In the genomic region with DNA sequence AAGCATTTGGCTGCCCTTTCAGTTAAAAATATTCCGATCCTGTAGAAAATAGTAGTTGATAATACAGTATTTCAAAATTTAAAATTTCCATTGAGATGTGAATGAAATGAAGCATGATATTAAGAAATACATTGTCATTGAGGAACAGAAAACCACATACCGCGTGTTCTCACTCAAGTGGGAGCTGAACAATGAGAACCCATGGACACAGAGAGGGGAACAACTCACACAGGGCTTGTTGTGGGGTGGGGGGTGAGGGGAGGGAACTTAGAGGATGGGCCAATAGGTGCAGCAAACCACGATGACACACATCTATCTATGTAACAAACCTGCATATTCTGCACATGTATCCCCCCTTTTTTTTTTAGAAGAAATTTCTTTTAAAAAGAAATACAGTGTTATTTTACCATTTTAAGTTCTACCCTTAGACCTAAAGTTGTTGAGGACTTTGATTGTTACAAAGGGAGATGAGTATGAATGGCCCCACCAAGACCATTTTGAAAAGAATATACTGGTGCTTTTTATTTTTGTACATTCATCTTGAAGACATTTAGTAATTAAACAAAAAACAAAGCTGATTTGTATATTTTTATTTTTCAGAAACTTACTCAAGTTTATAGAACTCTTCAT, we compare ENCODE assay signal across 1 cellular context.
TF ChIP-seq lines count a peak whose summit lies in the region.

No MANE protein-coding gene starts in this region.

TF ChIP-seq in WTC11, 78 proteins besides CTCF, POLR2A, EP300 and RAD21 (continued from another document):
- no peak for TF ChIP-seq ZMAT4 (CRISPR knock-in tag; IDR thresholded peaks at IDR 0.05)
- no peak for TF ChIP-seq CDX4 (CRISPR knock-in tag; IDR thresholded peaks at IDR 0.05; ENCODE audit: borderline replicate concordance)
- TF ChIP-seq TP53 (CRISPR knock-in tag; IDR thresholded peaks at IDR 0.05): no peak
- TF ChIP-seq ATF1 (CRISPR knock-in tag; IDR thresholded peaks at IDR 0.05): no peak
